Comparison of ENCODE assay signal across 18 cellular contexts in the genomic region with DNA sequence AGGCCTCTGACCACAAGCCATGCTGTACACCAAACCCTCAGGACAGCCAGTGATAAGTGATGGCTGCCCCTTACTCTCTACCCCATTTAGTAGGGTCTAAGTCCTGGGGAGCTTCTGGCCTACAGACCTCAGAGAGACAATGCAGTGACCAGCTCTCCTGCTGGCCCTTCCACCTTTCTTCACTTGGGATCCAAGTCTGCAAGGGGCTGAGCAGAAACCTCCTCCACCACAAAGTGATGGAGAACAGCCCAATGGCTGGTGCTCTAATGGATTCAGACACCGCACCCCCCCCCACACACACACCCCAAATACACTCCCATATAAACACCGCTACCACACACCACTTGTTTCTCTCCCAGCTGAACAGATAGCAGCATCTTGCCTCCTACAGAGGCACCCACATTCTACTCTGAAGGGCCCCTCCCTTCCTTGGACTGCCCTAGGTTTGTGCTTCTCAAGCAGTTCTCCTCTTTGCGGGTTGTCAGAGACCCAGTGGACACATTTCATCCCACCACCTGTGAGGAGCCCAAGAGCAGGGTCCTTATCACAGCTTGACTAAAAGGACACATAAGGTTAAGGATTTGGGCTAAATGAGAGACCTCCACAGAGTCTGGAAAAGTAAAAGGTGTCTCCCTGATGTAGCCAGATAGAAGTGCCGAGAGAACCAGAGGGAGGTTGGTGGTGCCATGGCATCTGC. TPM values are rescaled to one million over a fixed set of nuclear protein-coding genes. Genes with fewer than 3 reads are reported as not detected.
DNase-seq lines count a peak whose midpoint lies in the region; ATAC-seq, FAIRE-seq and TF ChIP-seq lines count a peak whose summit lies in the region.
"Had no signal": no experiment of that assay in that cellular context is flagged by ENCODE, and none has a peak within 500 bp of the region (broad histone marks: within the 10 kb centered on the region; RNA-seq: fewer than 3 reads in every experiment).

No MANE protein-coding gene starts in this region.

- peak overlapping the region; percentile 86 for H3K27ac Mint-ChIP-seq in astrocyte (ENCODE audit: unreplicated experiment)
- H3K27ac Mint-ChIP-seq in mesothelial cell of epicardium: peak overlapping the region; percentile 66
- H3K27ac Mint-ChIP-seq: activated naive CD8-positive, alpha-beta T cell treated with anti-CD3 and anti-CD28 coated beads, Interleukin-2, amount 10 ng/mL, durations not matched to agents 7 days and 5 days; CD8-positive, alpha-beta T cell had no signal

- H3K4me1 ChIP-seq in astrocyte (ENCODE audit: insufficient read depth, low read length) (peaks cover 38% of the 10 kb centered on the region), tibial nerve (peaks cover 0 to 59% (median 23%) of the 10 kb centered on the region in 4 donors)

- H3K4me3 Mint-ChIP-seq in astrocyte (ENCODE audit: unreplicated experiment): peak overlapping the region; percentile 67
- H3K4me3 Mint-ChIP-seq in mesothelial cell of epicardium: peak overlapping the region; percentile 81
- H3K4me3 Mint-ChIP-seq: activated naive CD8-positive, alpha-beta T cell treated with anti-CD3 and anti-CD28 coated beads, Interleukin-2, amount 10 ng/mL, durations not matched to agents 7 days and 5 days; CD8-positive, alpha-beta T cell had no signal

- H3K36me3 ChIP-seq in astrocyte (ENCODE audit: insufficient read depth, low read length) (no peaks in the 10 kb centered on the region), tibial nerve (no peaks in the 10 kb centered on the region)
- H3K36me3 ChIP-seq: prostate gland, uterus had no signal

- H3K27me3 ChIP-seq in astrocyte (ENCODE audit: insufficient read depth, low read length) (no peaks in the 10 kb centered on the region), tibial nerve (no peaks in the 10 kb centered on the region)
- H3K27me3 ChIP-seq: uterus had no signal

- H3K27me3 Mint-ChIP-seq in astrocyte (ENCODE audit: low read depth, unreplicated experiment) (peaks cover 4% of the 10 kb centered on the region), mesothelial cell of epicardium (ENCODE audit: low read depth) (no peaks in the 10 kb centered on the region)

- H3K9me3 ChIP-seq in astrocyte (ENCODE audit: insufficient read depth, low read depth, low read length) (no peaks in the 10 kb centered on the region), tibial nerve (no peaks in the 10 kb centered on the region)
- H3K9me3 ChIP-seq: prostate gland, uterus had no signal

- H3K4me3 ChIP-seq in astrocyte (ENCODE audit: insufficient read depth, low read depth, low read length) (no peak overlapping the region), tibial nerve (no peak overlapping the region)

- peaks cover 17% of the 10 kb centered on the region for H4K20me1 ChIP-seq in astrocyte (ENCODE audit: insufficient read depth, low read length)

- no peak overlapping the region for H3K9ac ChIP-seq in astrocyte (ENCODE audit: low read length)

- WGBS in tibial nerve, 2 donors: 96 to 100% methylated on average over 4 of the region's 4 CpGs

- peaks cover 43% of the 10 kb centered on the region for H3K79me2 ChIP-seq in astrocyte (ENCODE audit: insufficient read depth, low read length)

- H3K4me1 Mint-ChIP-seq in astrocyte (ENCODE audit: low read depth, unreplicated experiment) (peaks cover 23% of the 10 kb centered on the region), mesothelial cell of epicardium (peaks cover 32% of the 10 kb centered on the region)

- TF ChIP-seq CTCF in astrocyte (IDR thresholded peaks at IDR 0.05; ENCODE audit: insufficient read depth, low read depth, low read length): no peak
- no peak for TF ChIP-seq CTCF in mesothelial cell of epicardium (IDR thresholded peaks at IDR 0.05; ENCODE audit: unreplicated experiment)
- TF ChIP-seq CTCF in tibial nerve (IDR thresholded peaks at IDR 0.05): no peak

- peak; percentile 0 for DNase-seq in activated naive CD4-positive, alpha-beta T cell treated with Interleukin-2 at 50 U/mL for 16 hours
- no peak for DNase-seq in activated naive CD4-positive, alpha-beta T cell treated with anti-CD3 and anti-CD28 coated beads, Interleukin-2, amount 50 U/mL, for 16 hours
- DNase-seq in astrocyte (ENCODE audit: low read depth) (no peak), mesothelial cell of epicardium (ENCODE audit: low spot score in 2 of 2, unreplicated experiment in 2 of 2) (no peak), tibial nerve (ENCODE audit: low spot score in 2 of 2) (no peak)
- DNase-seq: activated naive CD8-positive, alpha-beta T cell treated with anti-CD3 and anti-CD28 coated beads, Interleukin-2, amount 10 ng/mL, durations not matched to agents 7 days and 5 days; caudate nucleus; CD8-positive, alpha-beta T cell; GOT3; NCI-H1436 treated with DMSO at 0.1 percent for 48 hours; NCI-H226; stimulated activated CD4-positive, alpha-beta T cell treated with anti-CD3 and anti-CD28 coated beads, Interleukin-12 subunit alpha, Interleukin-12 subunit beta, amount 100 ng/mL, for 4 hours; stimulated activated naive CD8-positive, alpha-beta T cell treated with anti-CD3 and anti-CD28 coated beads, Interleukin-15, Interleukin-2, amounts not matched to agents 100 U/mL and 50 U/mL, for 24 hours; uterus had no signal

- TF ChIP-seq POLR2A in tibial nerve (IDR thresholded peaks at IDR 0.05): no peak

- FAIRE-seq in astrocyte (lab: Jason Lieb, UNC): no peak

- ATAC-seq in HG03521 (IDR thresholded peaks at IDR 0.05; ENCODE audit: unreplicated experiment) (no peak), HG03097 (IDR thresholded peaks at IDR 0.05; ENCODE audit: low FRiP score, unreplicated experiment) (no peak), GM19324 (IDR thresholded peaks at IDR 0.05; ENCODE audit: low FRiP score, unreplicated experiment) (no peak)
- ATAC-seq: CD8-positive, alpha-beta T cell; stimulated activated naive CD8-positive, alpha-beta T cell treated with anti-CD3 and anti-CD28 coated beads, Interleukin-15, Interleukin-2, amounts not matched to agents 100 U/mL and 50 U/mL, for 24 hours had no signal

- H2AFZ ChIP-seq in astrocyte (ENCODE audit: low read depth, low read length): no peak overlapping the region

- H3K9me3 Mint-ChIP-seq in astrocyte (ENCODE audit: unreplicated experiment) (peaks cover 3% of the 10 kb centered on the region), mesothelial cell of epicardium (no peaks in the 10 kb centered on the region)
- H3K9me3 Mint-ChIP-seq: activated naive CD8-positive, alpha-beta T cell treated with anti-CD3 and anti-CD28 coated beads, Interleukin-2, amount 10 ng/mL, durations not matched to agents 7 days and 5 days; CD8-positive, alpha-beta T cell had no signal

- H3K27ac ChIP-seq in astrocyte (ENCODE audit: low read depth, low read length): no peak overlapping the region
- H3K27ac ChIP-seq in tibial nerve: peak overlapping the region in 3 of 4 donors; percentile 91 to 98 (median 97)

- H3K36me3 Mint-ChIP-seq in astrocyte (ENCODE audit: low read depth, unreplicated experiment) (peaks cover 1% of the 10 kb centered on the region), mesothelial cell of epicardium (peaks cover 4% of the 10 kb centered on the region)
- H3K36me3 Mint-ChIP-seq: activated naive CD8-positive, alpha-beta T cell treated with anti-CD3 and anti-CD28 coated beads, Interleukin-2, amount 10 ng/mL, durations not matched to agents 7 days and 5 days; CD8-positive, alpha-beta T cell had no signal

- TF ChIP-seq EP300 in tibial nerve (IDR thresholded peaks at IDR 0.05): no peak

- no peak overlapping the region for H3K4me2 ChIP-seq in astrocyte (ENCODE audit: low read length)

RNA-seq across cellular contexts. Expression of a gene that starts 1.3 kb away (rescaled TPM):
- total RNA-seq in astrocyte (56.6 and 72.4 TPM in 2 replicates), mesothelial cell of epicardium (48.8 to 50.7 TPM (median 50.1 TPM) in 3 replicates), tibial nerve (10 to 100 TPM; 32.4 to 90.9 (median 50.8) TPM)
- total RNA-seq: CD8-positive, alpha-beta T cell had no signal

RNA-seq across cellular contexts. Expression of a gene that starts 28.6 kb away (rescaled TPM):
- total RNA-seq in astrocyte (214 and 302 TPM in 2 replicates), mesothelial cell of epicardium (66.3 to 68.7 TPM (median 66.9 TPM) in 3 replicates), tibial nerve (10 to 100 TPM; 15.9 to 26.9 (median 22.8) TPM)
- total RNA-seq: CD8-positive, alpha-beta T cell had no signal

RNA-seq across cellular contexts. Expression of a gene that starts 38.0 kb away (rescaled TPM):
- total RNA-seq in astrocyte (4.1 and 4.5 TPM in 2 replicates), mesothelial cell of epicardium (2.1 to 2.4 TPM (median 2.2 TPM) in 3 replicates), tibial nerve (1 to 10 TPM; 1.9 to 4.2 (median 2.5) TPM)
